Comparison of ENCODE assay signal across 14 cellular contexts in the genomic region with DNA sequence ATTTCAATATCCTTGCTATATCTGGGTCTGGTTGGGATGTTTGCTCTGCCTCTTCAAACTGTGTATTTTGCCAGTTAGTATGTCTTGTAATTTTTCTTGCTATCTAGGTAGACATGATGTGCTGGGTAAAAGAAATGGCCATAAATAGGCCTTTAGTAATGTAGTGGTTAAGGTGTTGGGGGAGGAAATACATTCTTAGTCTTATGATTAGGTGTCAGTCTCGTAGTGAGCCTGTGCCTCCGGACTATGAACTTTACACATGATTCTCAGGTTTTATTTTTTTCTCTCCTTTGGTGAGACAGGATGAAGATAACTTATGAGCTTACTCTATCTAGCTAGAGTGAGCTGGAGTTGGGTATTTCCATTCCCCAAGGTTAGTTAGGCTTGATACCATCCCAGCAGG. TPM values are rescaled to one million over a fixed set of nuclear protein-coding genes. Genes with fewer than 3 reads are reported as not detected.
A peak's percentile ranks its signal among the peaks of the same experiment; 100 is the strongest.
DNase-seq lines count a peak whose midpoint lies in the region; ATAC-seq lines count a peak whose summit lies in the region.
"Had no signal": no experiment of that assay in that cellular context is flagged by ENCODE, and none has a peak within 500 bp of the region (broad histone marks: within the 10 kb centered on the region; RNA-seq: fewer than 3 reads in every experiment).

No MANE protein-coding gene starts in this region.

- no peaks in the 10 kb centered on the region for H3K4me1 Mint-ChIP-seq in activated T-cell treated with anti-CD3 and anti-CD28 coated beads, Interleukin-2, amount 50 U/mL, for 24 hours (ENCODE audit: low read depth)

- DNase-seq in activated T-cell treated with anti-CD3 and anti-CD28 coated beads, Interleukin-2, amount 50 U/mL, for 24 hours = no peak
- DNase-seq in NCI-H69 (lab: John Stamatoyannopoulos, UW) (no peak), dermis blood vessel endothelial cell (no peak)
- DNase-seq in activated naive CD4-positive, alpha-beta T cell treated with anti-CD3 and anti-CD28 coated beads, Interleukin-2, amount 50 U/mL, for 16 hours = no peak
- DNase-seq: activated CD4-positive, alpha-beta T cell treated with anti-CD3 and anti-CD28 coated beads for 1 hour; activated gamma-delta T cell treated with Interleukin-2 at 50 U/mL for 16 hours; NCI-H510A treated with DMSO at 0.1 percent for 48 hours; stimulated activated CD4-positive, alpha-beta T cell treated with anti-CD3 and anti-CD28 coated beads, Interleukin-2, amount 100 ng/mL, for 48 hours had no signal

- peaks cover 3% of the 10 kb centered on the region for H3K9me3 Mint-ChIP-seq in activated T-cell treated with anti-CD3 and anti-CD28 coated beads, Interleukin-2, amount 50 U/mL, for 24 hours

- no peak overlapping the region for H3K27ac Mint-ChIP-seq in activated T-cell treated with anti-CD3 and anti-CD28 coated beads, Interleukin-2, amount 50 U/mL, for 24 hours

- ATAC-seq in GM18519 (IDR thresholded peaks at IDR 0.05; ENCODE audit: low FRiP score, unreplicated experiment) = peak; percentile 54
- peak; percentile 89 for ATAC-seq in GM21367 (IDR thresholded peaks at IDR 0.05; ENCODE audit: unreplicated experiment)
- ATAC-seq in HG02973 (IDR thresholded peaks at IDR 0.05; ENCODE audit: unreplicated experiment) = peak; percentile 83
- ATAC-seq in HG03575 (IDR thresholded peaks at IDR 0.05; ENCODE audit: extremely low read depth, insufficient number of reproducible peaks, low FRiP score, unreplicated experiment) = peak; percentile 71

- no peaks in the 10 kb centered on the region for H3K27me3 Mint-ChIP-seq in activated T-cell treated with anti-CD3 and anti-CD28 coated beads, Interleukin-2, amount 50 U/mL, for 24 hours

- no peak overlapping the region for H3K4me3 Mint-ChIP-seq in activated T-cell treated with anti-CD3 and anti-CD28 coated beads, Interleukin-2, amount 50 U/mL, for 24 hours

- no peaks in the 10 kb centered on the region for H3K36me3 Mint-ChIP-seq in activated T-cell treated with anti-CD3 and anti-CD28 coated beads, Interleukin-2, amount 50 U/mL, for 24 hours (ENCODE audit: low read depth)

RNA-seq across cellular contexts. Expression of a gene that starts 32.4 kb away (rescaled TPM):
- total RNA-seq in dermis blood vessel endothelial cell = not detected in 2 replicates
- total RNA-seq: cerebellum, fibroblast of lung had no signal
